In the genomic region with DNA sequence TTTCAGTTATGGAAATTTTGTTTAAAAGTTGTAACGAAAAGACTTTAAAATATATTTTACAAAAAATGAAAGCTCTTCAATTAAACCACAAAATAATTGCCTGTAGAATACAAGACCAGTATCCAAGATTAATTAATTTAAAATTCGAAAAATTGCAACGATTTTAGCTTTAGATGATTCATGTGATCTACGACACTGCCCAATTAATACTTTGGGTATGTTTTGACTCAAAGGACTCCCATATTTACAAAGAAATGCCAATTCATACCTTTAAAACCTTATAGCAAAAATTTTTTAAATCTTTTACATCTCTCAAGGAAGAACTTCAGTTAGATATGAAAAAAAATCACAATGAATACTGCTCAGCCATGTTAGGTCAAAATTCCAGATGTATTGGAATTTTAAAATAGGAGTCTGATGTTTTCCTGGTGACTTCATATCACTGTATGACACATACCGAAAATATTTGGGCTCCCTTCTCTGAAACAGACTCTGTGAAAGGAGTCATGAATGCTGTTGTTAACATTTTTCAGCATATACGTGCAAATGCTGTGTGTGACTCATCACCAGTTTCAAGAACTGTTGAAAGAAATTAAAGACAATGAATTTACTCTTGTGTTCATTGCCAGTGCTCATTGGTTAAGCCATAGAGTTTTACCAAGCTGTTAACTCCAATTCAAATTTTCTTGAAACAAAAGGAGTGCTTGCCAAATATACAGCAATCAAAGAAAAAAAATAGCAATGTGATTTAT, we compare ENCODE assay signal across 9 cellular contexts. TPM values are rescaled to one million over a fixed set of nuclear protein-coding genes. Genes with fewer than 3 reads are reported as not detected.
A peak's percentile ranks its signal among the peaks of the same experiment; 100 is the strongest.
DNase-seq lines count a peak whose midpoint lies in the region; ATAC-seq and TF ChIP-seq lines count a peak whose summit lies in the region.
"Had no signal": no experiment of that assay in that cellular context is flagged by ENCODE, and none has a peak within 500 bp of the region (broad histone marks: within the 10 kb centered on the region; RNA-seq: fewer than 3 reads in every experiment).

No MANE protein-coding gene starts in this region.

- H3K27me3 ChIP-seq in adrenal gland (peaks cover 4% of the 10 kb centered on the region), lower lobe of right lung (ENCODE audit: low read depth) (no peaks in the 10 kb centered on the region), prostate gland (replicated peaks; ENCODE audit: insufficient read depth) (no peaks in the 10 kb centered on the region)

- peaks cover 31% of the 10 kb centered on the region for H3K4me1 Mint-ChIP-seq in activated T-cell treated with anti-CD3 and anti-CD28 coated beads, Interleukin-2, amount 50 U/mL, for 72 hours (ENCODE audit: low read depth)

- TF ChIP-seq CTCF in adrenal gland (IDR thresholded peaks at IDR 0.05) (no peak), lower lobe of right lung (IDR thresholded peaks at IDR 0.05) (no peak), prostate gland (IDR thresholded peaks at IDR 0.05) (no peak)

- ATAC-seq in activated T-cell treated with anti-CD3 and anti-CD28 coated beads, Interleukin-2, amount 50 U/mL, for 72 hours (replicated peaks in 1 of 2), result peak; percentile 74 to 78
- ATAC-seq in lower lobe of right lung (peak in 1 of 2 donors; percentile 59), GM19452 (IDR thresholded peaks at IDR 0.05; ENCODE audit: unreplicated experiment) (no peak)

- DNase-seq in activated T-cell treated with anti-CD3 and anti-CD28 coated beads, Interleukin-2, amount 50 U/mL, for 72 hours, result no peak
- DNase-seq in activated T-cell treated with anti-CD3 and anti-CD28 coated beads, Interleukin-2, amount 50 U/mL, for 48 hours, result no peak
- DNase-seq in HS-5 (ENCODE audit: low read depth) (peak; percentile 91), adrenal gland (peak in 1 of 7 donors; percentile 27), lower lobe of right lung (no peak), NCI-H1417 (lab: John Stamatoyannopoulos, UW) (no peak), prostate gland (ENCODE audit: low spot score) (no peak)

- TF ChIP-seq POLR2A in adrenal gland (IDR thresholded peaks at IDR 0.05) (peak in 1 of 2 donors; percentile 11), prostate gland (IDR thresholded peaks at IDR 0.05) (no peak)

- H3K27ac ChIP-seq in adrenal gland (peak overlapping the region; percentile 16 to 72 (median 45)), lower lobe of right lung (peak overlapping the region; percentile 49), prostate gland (no peak overlapping the region)

- H3K36me3 ChIP-seq in adrenal gland (replicated peaks in 1 of 2) (no peaks in the 10 kb centered on the region), lower lobe of right lung (no peaks in the 10 kb centered on the region), prostate gland (no peaks in the 10 kb centered on the region)

- peaks cover 0 to 5% of the 10 kb centered on the region in 2 donors for H3K9me3 Mint-ChIP-seq in activated T-cell treated with anti-CD3 and anti-CD28 coated beads, Interleukin-2, amount 50 U/mL, for 72 hours

- peaks cover 0 to 4% of the 10 kb centered on the region in 2 donors for H3K4me1 ChIP-seq in adrenal gland (replicated peaks in 1 of 2)
- H3K4me1 ChIP-seq in lower lobe of right lung, result no peaks in the 10 kb centered on the region
- H3K4me1 ChIP-seq in prostate gland (replicated peaks), result no peaks in the 10 kb centered on the region

- H3K27ac Mint-ChIP-seq in activated T-cell treated with anti-CD3 and anti-CD28 coated beads, Interleukin-2, amount 50 U/mL, for 72 hours, result peak overlapping the region; percentile 60

- intact Hi-C loops in adrenal gland (cut with DNase I), result no loop called here
- intact Hi-C loops in lower lobe of right lung (cut with DNase I), result no loop called here
- intact Hi-C loops in prostate gland (cut with DNase I), result no loop called here

- H3K4me3 ChIP-seq in adrenal gland, result peak overlapping the region in 1 of 4 donors; percentile 54
- H3K4me3 ChIP-seq in lower lobe of right lung, result peak overlapping the region; percentile 27
- no peak overlapping the region for H3K4me3 ChIP-seq in prostate gland

- no peaks in the 10 kb centered on the region for H3K27me3 Mint-ChIP-seq in activated T-cell treated with anti-CD3 and anti-CD28 coated beads, Interleukin-2, amount 50 U/mL, for 72 hours (ENCODE audit: low read depth)
- H3K27me3 Mint-ChIP-seq: central memory CD8-positive, alpha-beta T cell had no signal

- H3K4me3 Mint-ChIP-seq in activated T-cell treated with anti-CD3 and anti-CD28 coated beads, Interleukin-2, amount 50 U/mL, for 72 hours, result peak overlapping the region in 1 of 2 donors; percentile 60
- H3K4me3 Mint-ChIP-seq: central memory CD8-positive, alpha-beta T cell had no signal

- H3K36me3 Mint-ChIP-seq in activated T-cell treated with anti-CD3 and anti-CD28 coated beads, Interleukin-2, amount 50 U/mL, for 72 hours (ENCODE audit: insufficient read depth in 2 of 2), result peaks cover 3 to 5% of the 10 kb centered on the region in 2 donors

- no peaks in the 10 kb centered on the region for H3K9me3 ChIP-seq in adrenal gland (replicated peaks in 1 of 3)
- no peaks in the 10 kb centered on the region for H3K9me3 ChIP-seq in lower lobe of right lung
- H3K9me3 ChIP-seq in prostate gland, result no peaks in the 10 kb centered on the region

- WGBS in adrenal gland, 4 donors, result 16 to 35% (median 31%) methylated on average over 6 of the region's 6 CpGs
- WGBS in prostate gland, result 70% methylated on average over 6 of the region's 6 CpGs

RNA-seq across cellular contexts. Expression of a gene that starts 13.8 kb away (rescaled TPM):
- total RNA-seq in activated T-cell treated with anti-CD3 and anti-CD28 coated beads, Interleukin-2, amount 50 U/mL, for 72 hours, result 10 to 100 TPM; 57.7 to 70.3 TPM
- total RNA-seq in adrenal gland, result 100 to 1,000 TPM in 5 of 8 donors, 10 to 100 TPM in 3; 68.3 to 265 (median 131) TPM
- 100 to 1,000 TPM in 1 of 3 donors, 10 to 100 TPM in 2; 78.6 to 138 (median 99.5) TPM for polyA plus RNA-seq in adrenal gland
- 53.7 TPM for total RNA-seq in lower lobe of right lung
- 100 to 1,000 TPM in 1 of 2 donors, 10 to 100 TPM in 1; 57.0 to 116 TPM for total RNA-seq in prostate gland

Comparison
In these comparisons a context has a peak if more than half of its experiments do, and no peak if none do; other contexts are left out.
1. H3K27ac ChIP-seq: peak in adrenal gland (5 of 5) and lower lobe of right lung (single experiment); none in prostate gland (0 of 2).